ENCODE assay signal across 17 cellular contexts in genomic region chr21:27799861-27800260, GRCh38.
DNase-seq lines count a peak whose midpoint lies in the region; ATAC-seq and TF ChIP-seq lines count a peak whose summit lies in the region.
"Had no signal": no experiment of that assay in that cellular context is flagged by ENCODE, and none has a peak within 500 bp of the region (broad histone marks: within the 10 kb centered on the region; RNA-seq: fewer than 3 reads in every experiment).

No MANE protein-coding gene starts in this region.

- BruUV-seq in Caco-2 (replicated peaks; lab: Mats Ljungman, UMichigan), result no TSS peak

- H3K36me3 Mint-ChIP-seq in Caco-2 (ENCODE audit: insufficient read depth, unreplicated experiment), result no peaks in the 10 kb centered on the region
- H3K36me3 Mint-ChIP-seq: CD4-positive, alpha-beta memory T cell had no signal

- no peaks in the 10 kb centered on the region for H4K20me1 ChIP-seq in fibroblast of lung (ENCODE audit: control insufficient read depth, extremely low read depth, insufficient read depth, low read length)

- POLR2A ChIA-PET in Caco-2 (lab: Charles Lee), result no interaction called here

- H3K4me2 ChIP-seq in fibroblast of lung (ENCODE audit: extremely low read depth, insufficient read depth, low read length), result peak overlapping the region; percentile 59
- H3K4me2 ChIP-seq in skeletal muscle satellite cell (ENCODE audit: low read length), result peak overlapping the region; percentile 50
- H3K4me2 ChIP-seq: GM23338 had no signal

- H3K36me3 ChIP-seq in fibroblast of lung (ENCODE audit: control insufficient read depth, insufficient read depth, low read length) (no peaks in the 10 kb centered on the region), skeletal muscle satellite cell (ENCODE audit: insufficient read depth, low read length) (no peaks in the 10 kb centered on the region), Caco-2 (ENCODE audit: control insufficient read depth, insufficient read depth, low read length) (no peaks in the 10 kb centered on the region)

- ATAC-seq in left ventricle myocardium superior (no peak), HG03175 (IDR thresholded peaks at IDR 0.05; ENCODE audit: unreplicated experiment) (no peak)
- ATAC-seq: GM23338 had no signal

- no peak overlapping the region for H3K4me3 Mint-ChIP-seq in Caco-2 (ENCODE audit: unreplicated experiment)
- H3K4me3 Mint-ChIP-seq: B cell; CD4-positive, alpha-beta memory T cell; GM23338; H9 had no signal

- no peak for DNase-seq in HL-60 (ENCODE audit: low read depth in 1 of 2, low spot score in 1 of 2)
- DNase-seq in fibroblast of lung (ENCODE audit: low read depth in 2 of 2), result peak in 1 of 2 donors; percentile 43
- peak; percentile 18 for DNase-seq in myocyte (ENCODE audit: low read depth)
- DNase-seq in left ventricle myocardium superior, result no peak
- DNase-seq in kidney glomerular epithelial cell (lab: John Stamatoyannopoulos, UW), result no peak
- no peak for DNase-seq in Caco-2
- DNase-seq: ACHN; C1 segment of cervical spinal cord; CD4-positive, alpha-beta memory T cell; DMS153; DMS79 treated with DMSO at 0.1 percent for 48 hours; EL; H9 had no signal

- H3K27ac ChIP-seq in HL-60 (replicated peaks) (peak overlapping the region; percentile 39), fibroblast of lung (ENCODE audit: insufficient read depth, low read length) (no peak overlapping the region)

- H3K79me2 ChIP-seq in fibroblast of lung (ENCODE audit: control insufficient read depth, insufficient read depth, low read length), result no peaks in the 10 kb centered on the region

- intact Hi-C loops in left ventricle myocardium superior (cut with micrococcal nuclease), result no loop called here
- intact Hi-C loops in Caco-2 (cut with micrococcal nuclease; ENCODE audit: unreplicated experiment), result loop anchor here (5.0 to 10.0 kb wide), 2 partner anchors 38 to 535 kb away; no protein-coding TSS in a partner anchor

- H3K27me3 ChIP-seq in HL-60 (ENCODE audit: insufficient read depth, poor library complexity, severe bottlenecking) (no peaks in the 10 kb centered on the region), fibroblast of lung (ENCODE audit: control insufficient read depth, insufficient read depth, low read length) (no peaks in the 10 kb centered on the region), skeletal muscle satellite cell (ENCODE audit: control insufficient read depth, insufficient read depth, low read length) (no peaks in the 10 kb centered on the region), Caco-2 (replicated peaks; ENCODE audit: control insufficient read depth, insufficient read depth, low read length) (no peaks in the 10 kb centered on the region)

- H3K9me3 Mint-ChIP-seq in Caco-2 (ENCODE audit: unreplicated experiment), result no peaks in the 10 kb centered on the region
- H3K9me3 Mint-ChIP-seq: GM23338, H9 had no signal

- H3K9ac ChIP-seq in fibroblast of lung (ENCODE audit: insufficient read depth, low read length), result no peak overlapping the region
- no peak overlapping the region for H3K9ac ChIP-seq in skeletal muscle satellite cell (ENCODE audit: low read depth, low read length)

- H3K9me3 ChIP-seq in fibroblast of lung (ENCODE audit: control insufficient read depth, insufficient read depth, low read depth, low read length) (no peaks in the 10 kb centered on the region), skeletal muscle satellite cell (replicated peaks; ENCODE audit: low read length) (no peaks in the 10 kb centered on the region), Caco-2 (no peaks in the 10 kb centered on the region)

- H3K4me3 ChIP-seq in HL-60 (replicated peaks; ENCODE audit: insufficient read depth, low read length) (no peak overlapping the region), fibroblast of lung (replicated peaks in 1 of 4; ENCODE audit: control extremely low read depth in 1 of 4, insufficient read depth in 1 of 4, low read depth in 3 of 4, low read length in 4 of 4) (no peak overlapping the region), skeletal muscle satellite cell (ENCODE audit: low read length) (no peak overlapping the region), Caco-2 (ENCODE audit: low read depth, low read length) (no peak overlapping the region)
- H3K4me3 ChIP-seq: GM23338 had no signal

- H3K27ac Mint-ChIP-seq in Caco-2 (ENCODE audit: unreplicated experiment), result no peak overlapping the region
- H3K27ac Mint-ChIP-seq: B cell; CD4-positive, alpha-beta memory T cell; GM23338; H9 had no signal

- H3K27me3 Mint-ChIP-seq in Caco-2 (ENCODE audit: insufficient read depth, unreplicated experiment), result peaks cover 3% of the 10 kb centered on the region
- H3K27me3 Mint-ChIP-seq: B cell had no signal

- H3K4me1 ChIP-seq in fibroblast of lung (ENCODE audit: control insufficient read depth, extremely low read depth, insufficient read depth, low read length) (no peaks in the 10 kb centered on the region), skeletal muscle satellite cell (ENCODE audit: control insufficient read depth, insufficient read depth, low read length) (peaks cover 24% of the 10 kb centered on the region), Caco-2 (no peaks in the 10 kb centered on the region)

- peak overlapping the region; percentile 45 for H2AFZ ChIP-seq in fibroblast of lung (ENCODE audit: low read length)
- H2AFZ ChIP-seq: GM23338 had no signal

- CTCF ChIA-PET in Caco-2 (lab: Charles Lee), result no interaction called here

- TF ChIP-seq CTCF in HL-60 (IDR thresholded peaks at IDR 0.05; ENCODE audit: insufficient read depth, low read length), result no peak
- TF ChIP-seq CTCF in fibroblast of lung (conservative IDR thresholded peaks at IDR 0.05 in 1 of 2, IDR thresholded peaks at IDR 0.05 in 1 of 2; ENCODE audit: low read depth in 1 of 2, low read length in 2 of 2), result no peak
- TF ChIP-seq CTCF in Caco-2 (IDR thresholded peaks at IDR 0.05; ENCODE audit: insufficient read depth in 1 of 2, low read depth in 1 of 2, low read length in 1 of 2, severe bottlenecking in 1 of 2, unreplicated experiment in 1 of 2), result no peak

- peaks cover 8% of the 10 kb centered on the region for H3K4me1 Mint-ChIP-seq in Caco-2 (ENCODE audit: low read depth, unreplicated experiment)
- H3K4me1 Mint-ChIP-seq: B cell had no signal
